Comparison of ENCODE assay signal across 25 cellular contexts in genomic region chr1:235669277-235669676, GRCh38. TPM values are rescaled to one million over a fixed set of nuclear protein-coding genes. Genes with fewer than 3 reads are reported as not detected.
DNase-seq lines count a peak whose midpoint lies in the region; ATAC-seq, FAIRE-seq and TF ChIP-seq lines count a peak whose summit lies in the region.
"Had no signal": no experiment of that assay in that cellular context is flagged by ENCODE, and none has a peak within 500 bp of the region (broad histone marks: within the 10 kb centered on the region; RNA-seq: fewer than 3 reads in every experiment).

No MANE protein-coding gene starts in this region.

- WGBS in hepatocyte (ENCODE audit: low lambda C conversion rate, missing lambda C conversion rate) = 75% methylated on average over 3 of the region's 3 CpGs
- WGBS in smooth muscle cell (ENCODE audit: low lambda C conversion rate) = 72% methylated on average over 3 of the region's 3 CpGs

- peak; percentile 23 for FAIRE-seq in bronchial epithelial cell (lab: Jason Lieb, UNC)
- FAIRE-seq: A549, GM12891, GM19239 had no signal

- no peak for TF ChIP-seq CTCF in bronchial epithelial cell (IDR thresholded peaks at IDR 0.05; ENCODE audit: insufficient read depth, low read length, severe bottlenecking)
- no peak for TF ChIP-seq CTCF in hepatocyte (IDR thresholded peaks at IDR 0.05; ENCODE audit: poor library complexity)
- TF ChIP-seq CTCF in smooth muscle cell (IDR thresholded peaks at IDR 0.05; ENCODE audit: borderline replicate concordance, insufficient read depth, poor library complexity, severe bottlenecking) = no peak

- H3K36me3 ChIP-seq in bronchial epithelial cell (ENCODE audit: control insufficient read depth, insufficient read depth, low read length) = peaks cover 2% of the 10 kb centered on the region
- H3K36me3 ChIP-seq in hepatocyte (replicated peaks; ENCODE audit: insufficient read depth, low read depth) = no peaks in the 10 kb centered on the region
- no peaks in the 10 kb centered on the region for H3K36me3 ChIP-seq in smooth muscle cell (ENCODE audit: low read depth)
- H3K36me3 ChIP-seq: BE2C had no signal

- H4K20me1 ChIP-seq in hepatocyte (ENCODE audit: insufficient read depth, poor library complexity, severe bottlenecking) (no peaks in the 10 kb centered on the region), smooth muscle cell (ENCODE audit: low read depth) (peaks cover 11% of the 10 kb centered on the region)

- H3K9me3 ChIP-seq in hepatocyte (ENCODE audit: low read depth) = no peaks in the 10 kb centered on the region
- H3K9me3 ChIP-seq in smooth muscle cell (replicated peaks; ENCODE audit: low read depth) = no peaks in the 10 kb centered on the region
- H3K9me3 ChIP-seq: BE2C had no signal

- H3K27me3 Mint-ChIP-seq in activated CD4-positive, alpha-beta T cell treated with anti-CD3 and anti-CD28 coated beads, Interleukin-2, amount 10 ng/mL, durations not matched to agents 24 days and 14 days = no peaks in the 10 kb centered on the region
- H3K27me3 Mint-ChIP-seq: CD4-positive, alpha-beta memory T cell had no signal

- peak overlapping the region; percentile 65 for H3K4me2 ChIP-seq in hepatocyte
- peak overlapping the region; percentile 70 for H3K4me2 ChIP-seq in smooth muscle cell
- H3K4me2 ChIP-seq: A549 had no signal

- H3K27me3 ChIP-seq in bronchial epithelial cell (ENCODE audit: control insufficient read depth, insufficient read depth, low read length) = no peaks in the 10 kb centered on the region
- H3K27me3 ChIP-seq in hepatocyte = no peaks in the 10 kb centered on the region
- no peaks in the 10 kb centered on the region for H3K27me3 ChIP-seq in smooth muscle cell (ENCODE audit: low read depth)
- H3K27me3 ChIP-seq: BE2C had no signal

- H3K27ac Mint-ChIP-seq in activated CD4-positive, alpha-beta T cell treated with anti-CD3 and anti-CD28 coated beads, Interleukin-2, amount 10 ng/mL, durations not matched to agents 24 days and 14 days = no peak overlapping the region
- H3K27ac Mint-ChIP-seq: CD4-positive, alpha-beta memory T cell had no signal

- intact Hi-C loops in activated CD4-positive, alpha-beta T cell treated with anti-CD3 and anti-CD28 coated beads, Interleukin-2, amount 10 ng/mL, durations not matched to agents 24 days and 14 days (cut with micrococcal nuclease) = no loop called here

- H2AFZ ChIP-seq in hepatocyte = no peak overlapping the region
- no peak overlapping the region for H2AFZ ChIP-seq in smooth muscle cell (ENCODE audit: low read depth)

- H3K4me3 Mint-ChIP-seq in activated CD4-positive, alpha-beta T cell treated with anti-CD3 and anti-CD28 coated beads, Interleukin-2, amount 10 ng/mL, durations not matched to agents 24 days and 14 days = no peak overlapping the region
- H3K4me3 Mint-ChIP-seq: CD4-positive, alpha-beta memory T cell had no signal

- no peaks in the 10 kb centered on the region for H3K4me1 Mint-ChIP-seq in activated CD4-positive, alpha-beta T cell treated with anti-CD3 and anti-CD28 coated beads, Interleukin-2, amount 10 ng/mL, durations not matched to agents 24 days and 14 days
- H3K4me1 Mint-ChIP-seq: CD4-positive, alpha-beta memory T cell had no signal

- H3K4me1 ChIP-seq in hepatocyte (ENCODE audit: insufficient read depth) (peaks cover 24% of the 10 kb centered on the region), smooth muscle cell (ENCODE audit: low read depth) (peaks cover 41% of the 10 kb centered on the region)
- H3K4me1 ChIP-seq: A549, BE2C had no signal

- H3K79me2 ChIP-seq in hepatocyte (peaks cover 30% of the 10 kb centered on the region), smooth muscle cell (ENCODE audit: low read depth) (peaks cover 5% of the 10 kb centered on the region)

- no peaks in the 10 kb centered on the region for H3K9me2 ChIP-seq in hepatocyte (replicated peaks; ENCODE audit: insufficient read depth)

- H3K4me3 ChIP-seq in bronchial epithelial cell (ENCODE audit: low read depth, low read length) (no peak overlapping the region), hepatocyte (no peak overlapping the region), smooth muscle cell (no peak overlapping the region)
- H3K4me3 ChIP-seq: A549 had no signal

- H3K9ac ChIP-seq in smooth muscle cell (ENCODE audit: low read depth) = peak overlapping the region; percentile 58

- ATAC-seq in GM19397 (IDR thresholded peaks at IDR 0.05; ENCODE audit: unreplicated experiment) = no peak
- ATAC-seq: A549, HCT116 had no signal

- H3F3A ChIP-seq in smooth muscle cell (ENCODE audit: low read depth) = peaks cover 7% of the 10 kb centered on the region

- DNase-seq in activated CD4-positive, alpha-beta T cell treated with anti-CD3 and anti-CD28 coated beads, Interleukin-2, amount 10 ng/mL, durations not matched to agents 24 days and 14 days = peak; percentile 14
- DNase-seq in activated CD4-positive, alpha-beta T cell treated with anti-CD3 and anti-CD28 coated beads for 1 hour = no peak
- DNase-seq in bronchial epithelial cell (ENCODE audit: low read depth) (no peak), hepatocyte (ENCODE audit: low spot score) (no peak), smooth muscle cell (lab: John Stamatoyannopoulos, UW; ENCODE audit: unreplicated experiment) (no peak), NCI-H1436 (lab: John Stamatoyannopoulos, UW) (no peak), UCSD-AML1 (lab: John Stamatoyannopoulos, UW; ENCODE audit: unreplicated experiment) (no peak)
- DNase-seq: ACHN; AML-193; BE2C; C1 segment of cervical spinal cord; Calu3; CD4-positive, alpha-beta memory T cell; COR-L47; DMS53; DMS79 treated with DMSO at 0.1 percent for 48 hours; GF-D8; GOT3; H7 had no signal

- H3K27ac ChIP-seq in hepatocyte (peak overlapping the region; percentile 90), smooth muscle cell (ENCODE audit: low read depth) (peak overlapping the region; percentile 80)
- H3K27ac ChIP-seq: 22Rv1, A549 had no signal

- H3K36me3 Mint-ChIP-seq in activated CD4-positive, alpha-beta T cell treated with anti-CD3 and anti-CD28 coated beads, Interleukin-2, amount 10 ng/mL, durations not matched to agents 24 days and 14 days (ENCODE audit: low read depth) = peaks cover 73% of the 10 kb centered on the region

- H3K9me3 Mint-ChIP-seq in activated CD4-positive, alpha-beta T cell treated with anti-CD3 and anti-CD28 coated beads, Interleukin-2, amount 10 ng/mL, durations not matched to agents 24 days and 14 days = peaks cover 35% of the 10 kb centered on the region

RNA-seq across cellular contexts. Expression of gene GNG4, which starts 19.7 kb away (rescaled TPM):
- total RNA-seq in activated CD4-positive, alpha-beta T cell treated with anti-CD3 and anti-CD28 coated beads, Interleukin-2, amount 10 ng/mL, durations not matched to agents 24 days and 14 days = 76.2 and 77.2 TPM in 2 replicates
- total RNA-seq in bronchial epithelial cell (0.13 TPM in 1 of 2 replicates, not detected in the other), hepatocyte (4.8 and 6.1 TPM in 2 replicates), smooth muscle cell (0.58 and 3.1 TPM in 2 replicates)
- polyA plus RNA-seq in hepatocyte (9.8 and 11.8 TPM in 2 replicates), smooth muscle cell (2.6 and 2.7 TPM in 2 replicates)
- polyA plus RNA-seq: CD4-positive, alpha-beta memory T cell had no signal

Comparison
In these comparisons a context has a peak if more than half of its experiments do, and no peak if none do; other contexts are left out.
1. RNA of gene GNG4, which starts 19.7 kb away (total RNA-seq): 76.2 to 77.2 TPM in activated CD4-positive, alpha-beta T cell treated with anti-CD3 and anti-CD28 coated beads, Interleukin-2, amount 10 ng/mL, durations not matched to agents 24 days and 14 days; 4.8 to 6.1 TPM in hepatocyte, 0.58 to 3.1 TPM in smooth muscle cell and 0.13 TPM in bronchial epithelial cell; every median in the first group is over 10 times any median in the second.